13 cellular contexts compared by ENCODE assay signal in the genomic region with DNA sequence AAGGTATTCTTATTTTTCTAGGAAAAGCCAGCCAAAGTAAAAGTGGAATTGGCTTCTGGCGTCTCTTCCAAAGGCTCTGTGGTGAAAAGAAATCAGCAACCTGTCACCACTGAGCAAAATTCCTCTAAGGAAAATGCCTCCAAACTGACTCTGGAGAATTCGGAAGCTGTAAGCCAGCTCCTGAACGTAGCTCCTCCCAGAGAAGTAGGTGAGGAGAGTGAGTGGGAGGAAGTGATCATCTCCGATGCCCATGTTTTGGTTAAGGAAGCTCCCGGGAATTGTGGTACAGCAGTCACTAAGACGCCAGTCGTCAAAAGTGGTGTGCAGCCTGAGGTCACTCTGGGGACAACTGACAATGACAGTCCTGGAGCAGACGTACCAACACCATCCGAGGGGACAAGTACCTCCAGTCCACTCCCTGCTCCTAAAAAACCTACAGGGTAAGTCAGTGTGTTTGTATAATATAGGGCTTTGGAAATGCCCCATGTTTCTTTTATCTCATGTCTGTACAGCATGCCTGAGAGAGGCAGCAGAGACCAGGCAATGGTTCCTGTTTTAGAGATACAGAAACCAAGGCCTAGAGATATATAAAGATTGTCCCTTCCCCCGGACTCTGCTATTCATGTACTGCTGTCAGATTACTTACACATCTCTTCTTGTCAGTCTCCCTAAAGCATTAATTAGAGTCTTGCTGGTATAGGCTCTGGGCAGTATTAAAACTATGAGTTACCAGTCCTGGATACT. TPM values are rescaled to one million over a fixed set of nuclear protein-coding genes. Genes with fewer than 3 reads are reported as not detected.
A peak's percentile ranks its signal among the peaks of the same experiment; 100 is the strongest.
DNase-seq lines count a peak whose midpoint lies in the region; ATAC-seq and TF ChIP-seq lines count a peak whose summit lies in the region.
"Had no signal": no experiment of that assay in that cellular context is flagged by ENCODE, and none has a peak within 500 bp of the region (broad histone marks: within the 10 kb centered on the region; RNA-seq: fewer than 3 reads in every experiment).

No MANE protein-coding gene starts in this region.

- DNase-seq in breast epithelium (ENCODE audit: low spot score in 2 of 2), result peak in 1 of 2 donors; percentile 46
- DNase-seq in MCF 10A (ENCODE audit: unreplicated experiment), result no peak
- peak in 12 of 61 donors; percentile 5 to 73 (median 22) for DNase-seq in caudate nucleus (lab: John Stamatoyannopoulos, UW)
- DNase-seq in left kidney (ENCODE audit: low read depth, low spot score), result peak; percentile 37
- DNase-seq in upper lobe of right lung, result no peak
- no peak for DNase-seq in H7
- DNase-seq in central memory CD4-positive, alpha-beta T cell, result no peak
- no peak for DNase-seq in CD4-positive, alpha-beta T cell
- DNase-seq: activated CD4-positive, alpha-beta T cell treated with anti-CD3 and anti-CD28 coated beads, Interleukin-2, amount 10 ng/mL, durations not matched to agents 7 days and 5 days; MG63 had no signal

- H3K27ac ChIP-seq in breast epithelium (peak overlapping the region; percentile 71 to 86), caudate nucleus (ENCODE audit: low read depth, low read length) (peak overlapping the region; percentile 22), upper lobe of right lung (no peak overlapping the region)
- no peak overlapping the region for H3K27ac ChIP-seq in CD4-positive, alpha-beta T cell (ENCODE audit: low read depth, low read length)
- H3K27ac ChIP-seq: suprapubic skin had no signal

- BruUV-seq in MCF 10A (replicated peaks; lab: Mats Ljungman, UMichigan), result no TSS peak

- H3K27me3 ChIP-seq in breast epithelium, result no peaks in the 10 kb centered on the region
- H3K27me3 ChIP-seq in upper lobe of right lung, result no peaks in the 10 kb centered on the region
- H3K27me3 ChIP-seq in H7 (ENCODE audit: control insufficient read depth, insufficient read depth, low read length), result no peaks in the 10 kb centered on the region
- H3K27me3 ChIP-seq in CD4-positive, alpha-beta T cell (ENCODE audit: control insufficient read depth, insufficient read depth, low read length), result no peaks in the 10 kb centered on the region
- H3K27me3 ChIP-seq: MG63, suprapubic skin had no signal

- peak; percentile 34 for ATAC-seq in upper lobe of right lung
- ATAC-seq in CD4-positive, alpha-beta T cell (ENCODE audit: poor library complexity), result no peak

- CTCF ChIA-PET in MCF 10A (lab: Yijun Ruan, JAX), result no interaction called here
- CTCF ChIA-PET in CD4-positive, alpha-beta T cell (lab: Charles Lee), result no interaction called here

- TF ChIP-seq CTCF in breast epithelium (IDR thresholded peaks at IDR 0.05), result no peak
- no peak for TF ChIP-seq CTCF in MCF 10A (IDR thresholded peaks at IDR 0.05; ENCODE audit: unreplicated experiment)
- TF ChIP-seq CTCF in upper lobe of right lung (IDR thresholded peaks at IDR 0.05), result peak; percentile 9
- no peak for TF ChIP-seq CTCF in CD4-positive, alpha-beta T cell (IDR thresholded peaks at IDR 0.05)

- H3K9me3 ChIP-seq in breast epithelium, result no peaks in the 10 kb centered on the region
- H3K9me3 ChIP-seq in upper lobe of right lung, result no peaks in the 10 kb centered on the region
- no peaks in the 10 kb centered on the region for H3K9me3 ChIP-seq in CD4-positive, alpha-beta T cell (ENCODE audit: control insufficient read depth, low read length)
- H3K9me3 ChIP-seq: MG63, suprapubic skin had no signal

- H3K4me3 ChIP-seq in breast epithelium (no peak overlapping the region), upper lobe of right lung (no peak overlapping the region), H7 (ENCODE audit: insufficient read depth, low read depth, low read length) (no peak overlapping the region)
- H3K4me3 ChIP-seq: MG63, smooth muscle cell, suprapubic skin had no signal

- H3K36me3 Mint-ChIP-seq in MCF 10A (ENCODE audit: insufficient read depth, unreplicated experiment), result peaks cover 89% of the 10 kb centered on the region
- peaks cover 99% of the 10 kb centered on the region for H3K36me3 Mint-ChIP-seq in CD4-positive, alpha-beta T cell (ENCODE audit: low read depth)

- H3K4me1 Mint-ChIP-seq in MCF 10A (ENCODE audit: insufficient read depth, unreplicated experiment), result peaks cover 34% of the 10 kb centered on the region
- H3K4me1 Mint-ChIP-seq in CD4-positive, alpha-beta T cell (ENCODE audit: low read depth), result no peaks in the 10 kb centered on the region

- H3K27ac Mint-ChIP-seq in MCF 10A (ENCODE audit: low read depth, unreplicated experiment), result no peak overlapping the region
- H3K27ac Mint-ChIP-seq in CD4-positive, alpha-beta T cell, result no peak overlapping the region
- H3K27ac Mint-ChIP-seq: activated CD4-positive, alpha-beta T cell treated with anti-CD3 and anti-CD28 coated beads, Interleukin-2, amount 10 ng/mL, durations not matched to agents 7 days and 5 days; activated T-helper 2 cell treated with anti-CD3 and anti-CD28 coated beads, Interferon-gamma antibody, Interleukin-2, Interleukin-4, amounts not matched to agents 10 μg/mL and 5 μg/mL and 100 μg/mL, durations not matched to agents 14 hours and 24 hours and 36 hours had no signal

- intact Hi-C loops in breast epithelium (cut with DNase I; ENCODE audit: low total_unique reads) (no loop called here), MCF 10A (cut with micrococcal nuclease) (no loop called here), upper lobe of right lung (cut with DNase I) (no loop called here)
- intact Hi-C loops in CD4-positive, alpha-beta T cell (cut with DNase I, micrococcal nuclease), result no loop called here

- no peaks in the 10 kb centered on the region for H3K9me3 Mint-ChIP-seq in MCF 10A (ENCODE audit: unreplicated experiment)
- no peaks in the 10 kb centered on the region for H3K9me3 Mint-ChIP-seq in CD4-positive, alpha-beta T cell
- H3K9me3 Mint-ChIP-seq: activated CD4-positive, alpha-beta T cell treated with anti-CD3 and anti-CD28 coated beads, Interleukin-2, amount 10 ng/mL, durations not matched to agents 7 days and 5 days; activated T-helper 2 cell treated with anti-CD3 and anti-CD28 coated beads, Interferon-gamma antibody, Interleukin-2, Interleukin-4, amounts not matched to agents 10 μg/mL and 5 μg/mL and 100 μg/mL, durations not matched to agents 14 hours and 24 hours and 36 hours had no signal

- no peak overlapping the region for H3K4me3 Mint-ChIP-seq in MCF 10A (ENCODE audit: unreplicated experiment)
- H3K4me3 Mint-ChIP-seq in CD4-positive, alpha-beta T cell, result no peak overlapping the region
- H3K4me3 Mint-ChIP-seq: activated CD4-positive, alpha-beta T cell treated with anti-CD3 and anti-CD28 coated beads, Interleukin-2, amount 10 ng/mL, durations not matched to agents 7 days and 5 days had no signal

- no peak for TF ChIP-seq POLR2A in breast epithelium (IDR thresholded peaks at IDR 0.05)

- H3K36me3 ChIP-seq in breast epithelium, result peaks cover 7% of the 10 kb centered on the region
- peaks cover 93% of the 10 kb centered on the region for H3K36me3 ChIP-seq in upper lobe of right lung
- H3K36me3 ChIP-seq in H7 (replicated peaks; ENCODE audit: control insufficient read depth, insufficient read depth, low read length), result peaks cover 25% of the 10 kb centered on the region

- H3K27me3 Mint-ChIP-seq in MCF 10A (ENCODE audit: insufficient read depth, unreplicated experiment), result no peaks in the 10 kb centered on the region
- no peaks in the 10 kb centered on the region for H3K27me3 Mint-ChIP-seq in CD4-positive, alpha-beta T cell
- H3K27me3 Mint-ChIP-seq: activated CD4-positive, alpha-beta T cell treated with anti-CD3 and anti-CD28 coated beads, Interleukin-2, amount 10 ng/mL, durations not matched to agents 7 days and 5 days had no signal

- POLR2A ChIA-PET in MCF 10A (lab: Yijun Ruan, JAX), result interaction anchor here (1.1 to 4.2 kb wide), 2 partner anchors 11 to 15 kb away, joined by 3 to 66 read pairs; no protein-coding TSS in a partner anchor
- POLR2A ChIA-PET in CD4-positive, alpha-beta T cell (lab: Charles Lee), result no interaction called here

- H3K4me1 ChIP-seq in breast epithelium (peaks cover 0 to 9% of the 10 kb centered on the region in 2 donors), upper lobe of right lung (peaks cover 9% of the 10 kb centered on the region)

RNA-seq across cellular contexts. Expression of a gene that starts 23.9 kb away (rescaled TPM):
- total RNA-seq in breast epithelium (10 to 100 TPM; 35.2 to 80.9 (median 57.7) TPM), MCF 10A (2022) (66.8 and 67.8 TPM in 2 replicates), upper lobe of right lung (33.7 TPM)
- 23.8 and 30.7 TPM in 2 replicates for total RNA-seq in H7 (2014; rRNA removed; shearing (Covaris generic))
- total RNA-seq in CD4-positive, alpha-beta T cell, result 10 to 100 TPM; 27.4 to 29.3 TPM

RNA-seq across cellular contexts. Expression of a gene that starts 24.0 kb away (rescaled TPM):
- total RNA-seq in breast epithelium (10 to 100 TPM in 1 of 3 donors, 1 to 10 TPM in 2; 5.6 to 11.0 (median 5.6) TPM), MCF 10A (2022) (9.0 and 10.6 TPM in 2 replicates), upper lobe of right lung (4.0 TPM)
- 3.9 and 4.4 TPM in 2 replicates for total RNA-seq in H7 (2014; rRNA removed; shearing (Covaris generic))
- 1 to 10 TPM; 1.0 to 1.4 TPM for total RNA-seq in CD4-positive, alpha-beta T cell

Comparison
In these comparisons a context has a peak if more than half of its experiments do, and no peak if none do; other contexts are left out.
1. H3K27ac ChIP-seq: peak in breast epithelium (2 of 2) and caudate nucleus (single experiment); none in upper lobe of right lung (single experiment) and CD4-positive, alpha-beta T cell (single experiment).